In genomic region chr3:163813935-163814334, GRCh38 we compare ENCODE assay signal across 29 cellular contexts.
"Had no signal": no experiment of that assay in that cellular context is flagged by ENCODE, and none has a peak within 500 bp of the region (broad histone marks: within the 10 kb centered on the region; RNA-seq: fewer than 3 reads in every experiment).

No MANE protein-coding gene starts in this region.

- H3K27me3 ChIP-seq: body of pancreas, esophagus muscularis mucosa, foreskin keratinocyte, gastrocnemius medialis, heart left ventricle had no signal

- FAIRE-seq: colon had no signal

- DNase-seq: activated CD4-positive, alpha-beta memory T cell treated with anti-CD3 and anti-CD28 coated beads, Interleukin-2, amount 10 ng/mL, durations not matched to agents 7 days and 5 days; activated CD4-positive, alpha-beta T cell treated with anti-CD3 and anti-CD28 coated beads for 36 hours; activated CD4-positive, alpha-beta T cell treated with anti-CD3 and anti-CD28 coated beads, Interleukin-2, amount 10 ng/mL, durations not matched to agents 7 days and 5 days; activated CD4-positive, alpha-beta T cell treated with anti-CD3 and anti-CD28 coated beads, Interleukin-2, amount 50 U/mL, for 4 hours; activated CD4-positive, CD25-positive, alpha-beta regulatory T cell; activated CD4-positive, CD25-positive, alpha-beta regulatory T cell treated with anti-CD3 and anti-CD28 coated beads, Interleukin-2, amount 50 U/mL, for 72 hours; activated CD8-positive, alpha-beta memory T cell treated with anti-CD3 and anti-CD28 coated beads, Interleukin-2, amount 50 U/mL, for 48 hours; activated gamma-delta T cell treated with Interleukin-2 at 50 U/mL for 16 hours; activated naive CD4-positive, alpha-beta T cell treated with anti-CD3 and anti-CD28 coated beads, Interleukin-2, amount 50 U/mL, for 16 hours; activated naive CD4-positive, alpha-beta T cell treated with Interleukin-2 at 50 U/mL for 16 hours; activated T-cell treated with anti-CD3 and anti-CD28 coated beads for 4 hours; activated T-cell treated with anti-CD3 and anti-CD28 coated beads, Interleukin-2, amount 50 U/mL, for 24 hours; activated T-cell treated with anti-CD3 and anti-CD28 coated beads, Interleukin-2, amount 50 U/mL, for 72 hours; amniotic stem cell; anterior cingulate cortex; body of pancreas; caudate nucleus; cortex of kidney; dermis blood vessel endothelial cell; effector CD4-positive, alpha-beta T cell; effector memory CD8-positive, alpha-beta T cell; erythroblast; foreskin keratinocyte; gastrocnemius medialis; glutamatergic neuron; heart left ventricle; T-helper 17 cell had no signal

- H3K27ac ChIP-seq: body of pancreas, esophagus muscularis mucosa, foreskin keratinocyte, gastrocnemius medialis, heart left ventricle had no signal

- H3K9me3 ChIP-seq: body of pancreas, gastrocnemius medialis had no signal

- H3K4me3 ChIP-seq: body of pancreas, esophagus muscularis mucosa, gastrocnemius medialis, heart left ventricle had no signal

- H3K36me3 ChIP-seq: esophagus muscularis mucosa, gastrocnemius medialis, heart left ventricle had no signal

- ATAC-seq: activated CD4-positive, alpha-beta T cell treated with anti-CD3 and anti-CD28 coated beads for 36 hours; activated T-cell treated with anti-CD3 and anti-CD28 coated beads, Interleukin-2, amount 50 U/mL, for 72 hours; body of pancreas; effector memory CD8-positive, alpha-beta T cell; foreskin keratinocyte; gastrocnemius medialis; heart left ventricle; T-helper 17 cell had no signal

- H3K4me1 ChIP-seq: body of pancreas, esophagus muscularis mucosa, foreskin keratinocyte, gastrocnemius medialis, heart left ventricle had no signal
